ENCODE assay signal across 7 cellular contexts in the genomic region with DNA sequence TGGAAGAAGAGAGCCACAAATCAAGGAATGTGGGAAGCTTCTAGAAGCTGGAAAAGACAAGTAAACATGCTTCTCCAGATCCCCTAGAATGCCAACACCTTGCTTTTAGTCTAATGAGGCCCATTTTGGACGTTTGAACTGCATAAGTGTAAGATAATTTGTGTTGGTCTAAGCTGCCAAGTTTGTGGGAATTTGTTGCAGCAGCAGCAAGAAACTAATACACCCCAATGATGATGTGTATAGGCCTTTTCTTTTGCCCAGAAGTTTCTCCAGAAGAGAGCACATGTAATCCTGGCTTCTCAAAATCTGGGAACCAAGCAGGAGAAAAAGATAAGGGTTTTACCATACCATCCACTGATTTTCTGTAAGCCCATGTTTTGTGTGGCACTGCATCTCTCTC.
"Had no signal": no experiment of that assay in that cellular context is flagged by ENCODE, and none has a peak within 500 bp of the region (broad histone marks: within the 10 kb centered on the region; RNA-seq: fewer than 3 reads in every experiment).

No MANE protein-coding gene starts in this region.

- H3K9ac ChIP-seq: KMS-11 had no signal

- H3K27ac ChIP-seq: HL-60, KMS-11 had no signal

- H3K4me3 ChIP-seq: K562 had no signal

- FAIRE-seq: HTR-8/SVneo, K562 had no signal

- H3K4me2 ChIP-seq: KMS-11 had no signal

- ATAC-seq: K562 had no signal

- DNase-seq: IMR-90, KBM-7, KG1 had no signal
